Comparison of ENCODE assay signal across 18 cellular contexts in the genomic region with DNA sequence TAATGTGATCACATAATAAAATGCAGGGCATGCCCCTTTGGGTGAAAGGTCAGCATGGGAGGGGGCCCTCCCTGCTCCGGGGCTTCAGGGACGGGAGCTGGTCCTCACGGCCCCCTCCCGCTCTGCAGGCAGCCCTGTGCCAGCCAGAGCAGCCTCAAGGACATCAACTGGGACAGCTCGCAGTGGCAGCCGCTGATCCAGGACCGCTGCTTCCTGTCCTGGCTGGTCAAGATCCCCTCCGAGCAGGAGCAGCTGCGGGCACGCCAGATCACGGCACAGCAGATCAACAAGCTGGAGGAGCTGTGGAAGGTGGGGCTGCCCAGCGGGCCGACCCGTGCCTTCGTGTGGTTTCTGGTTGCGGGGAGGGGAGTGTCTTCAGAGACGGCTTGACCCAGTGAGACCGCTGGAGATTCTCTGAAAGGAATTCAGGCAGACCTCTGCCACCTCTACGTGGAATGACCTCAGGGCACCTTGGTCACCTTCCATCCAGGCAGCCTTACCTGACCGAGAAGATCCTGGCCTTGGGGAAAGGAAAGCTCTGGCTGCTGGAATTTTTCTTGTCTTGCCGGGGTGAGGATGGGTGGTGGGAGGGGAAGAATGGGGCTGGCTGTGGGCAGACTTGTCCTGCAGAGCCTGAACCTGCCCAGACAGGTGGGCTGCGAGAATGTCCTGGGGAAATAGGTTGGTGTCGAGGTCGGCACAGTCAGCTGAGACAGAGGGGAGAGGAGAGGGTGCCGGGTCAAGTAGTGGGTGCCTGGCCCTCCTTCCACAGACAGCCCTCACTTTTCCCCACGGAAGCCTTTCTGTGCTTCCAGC. TPM values are rescaled to one million over a fixed set of nuclear protein-coding genes. Genes with fewer than 3 reads are reported as not detected.
DNase-seq lines count a peak whose midpoint lies in the region; ATAC-seq, FAIRE-seq and TF ChIP-seq lines count a peak whose summit lies in the region.
"Had no signal": no experiment of that assay in that cellular context is flagged by ENCODE, and none has a peak within 500 bp of the region (broad histone marks: within the 10 kb centered on the region; RNA-seq: fewer than 3 reads in every experiment).

No MANE protein-coding gene starts in this region.

- no peak overlapping the region for H3K4me3 ChIP-seq in GM23248
- no peak overlapping the region for H3K4me3 ChIP-seq in kidney (ENCODE audit: low read length in 2 of 2)
- no peak overlapping the region for H3K4me3 ChIP-seq in smooth muscle cell
- H3K4me3 ChIP-seq: right lobe of liver had no signal

- WGBS in GM23248 (ENCODE audit: low coverage in 1 of 2, low lambda C conversion rate in 2 of 2, missing lambda C conversion rate in 2 of 2), 2 experiments, result 89 to 91% methylated on average over 24 to 25 of the region's 26 CpGs
- WGBS in smooth muscle cell (ENCODE audit: low lambda C conversion rate), result 89% methylated on average over 25 of the region's 26 CpGs

- peaks cover 39% of the 10 kb centered on the region for H3K4me1 ChIP-seq in GM23248 (ENCODE audit: insufficient read depth)
- H3K4me1 ChIP-seq in kidney (ENCODE audit: control insufficient read depth in 1 of 2, insufficient read depth in 1 of 2, low read depth in 1 of 2, low read length in 2 of 2), result peaks cover 28 to 37% of the 10 kb centered on the region in 2 donors
- no peaks in the 10 kb centered on the region for H3K4me1 ChIP-seq in smooth muscle cell (ENCODE audit: low read depth)

- no peak for FAIRE-seq in kidney (lab: Jason Lieb, UNC)

- DNase-seq in GM23248, result no peak
- DNase-seq in kidney, result peak; percentile 76
- DNase-seq in smooth muscle cell (lab: John Stamatoyannopoulos, UW; ENCODE audit: unreplicated experiment), result no peak
- no peak for DNase-seq in C1 segment of cervical spinal cord (lab: John Stamatoyannopoulos, UW)
- no peak for DNase-seq in mucosa of gallbladder (ENCODE audit: low spot score)
- DNase-seq: Calu3; cortex of kidney; GF-D8; GOT3; naive B cell; NCI-H1417; NCI-H446 treated with DMSO at 0.1 percent for 48 hours; stimulated activated naive CD8-positive, alpha-beta T cell treated with anti-CD3 and anti-CD28 coated beads, Interleukin-15, amount 100 ng/mL, for 72 hours had no signal

- H3K79me2 ChIP-seq in GM23248 (ENCODE audit: insufficient read depth), result peaks cover 84% of the 10 kb centered on the region
- peaks cover 52% of the 10 kb centered on the region for H3K79me2 ChIP-seq in smooth muscle cell (ENCODE audit: low read depth)

- peaks cover 15% of the 10 kb centered on the region; the same call in 1 of the 2 replicates for H3K36me3 ChIP-seq in GM23248 (ENCODE audit: low read depth)
- peaks cover 27 to 58% of the 10 kb centered on the region in 2 donors for H3K36me3 ChIP-seq in kidney (ENCODE audit: control insufficient read depth in 1 of 2, insufficient read depth in 2 of 2, low read length in 2 of 2)
- H3K36me3 ChIP-seq in smooth muscle cell (ENCODE audit: low read depth), result no peaks in the 10 kb centered on the region

- no peaks in the 10 kb centered on the region for H3K9me3 ChIP-seq in GM23248 (ENCODE audit: low read depth)
- H3K9me3 ChIP-seq in kidney (ENCODE audit: control insufficient read depth in 1 of 2, low read length in 2 of 2), result no peaks in the 10 kb centered on the region
- H3K9me3 ChIP-seq in smooth muscle cell (replicated peaks; ENCODE audit: low read depth), result no peaks in the 10 kb centered on the region

- ATAC-seq in GM18873 (IDR thresholded peaks at IDR 0.05; ENCODE audit: low FRiP score, unreplicated experiment), result no peak
- ATAC-seq in HG03432 (IDR thresholded peaks at IDR 0.05; ENCODE audit: unreplicated experiment), result no peak
- ATAC-seq: right lobe of liver; stimulated activated naive CD8-positive, alpha-beta T cell treated with anti-CD3 and anti-CD28 coated beads, Interleukin-15, amount 100 ng/mL, for 72 hours had no signal

- no peak for TF ChIP-seq CTCF in kidney (IDR thresholded peaks at IDR 0.05; ENCODE audit: borderline replicate concordance, extremely low read depth, insufficient read depth)
- TF ChIP-seq CTCF in smooth muscle cell (IDR thresholded peaks at IDR 0.05; ENCODE audit: borderline replicate concordance, insufficient read depth, poor library complexity, severe bottlenecking), result no peak

- H4K20me1 ChIP-seq in GM23248 (ENCODE audit: insufficient read depth), result peaks cover 4% of the 10 kb centered on the region; the same call in 1 of the 2 replicates
- H4K20me1 ChIP-seq in smooth muscle cell (ENCODE audit: low read depth), result peaks cover 90% of the 10 kb centered on the region

- intact Hi-C loops in kidney (cut with DNase I), result no loop called here

- H3F3A ChIP-seq in GM23248 (ENCODE audit: insufficient read depth) (peaks cover 43% of the 10 kb centered on the region), smooth muscle cell (ENCODE audit: low read depth) (peaks cover 18% of the 10 kb centered on the region)

- peak overlapping the region; percentile 90 for H3K27ac ChIP-seq in GM23248
- H3K27ac ChIP-seq in angular gyrus (ENCODE audit: low read depth, low read length), result peak overlapping the region; percentile 87
- H3K27ac ChIP-seq in kidney (ENCODE audit: low read depth in 2 of 2, low read length in 2 of 2), result no peak overlapping the region
- peak overlapping the region; percentile 59 for H3K27ac ChIP-seq in smooth muscle cell (ENCODE audit: low read depth)

- H3K9me2 ChIP-seq in GM23248 (ENCODE audit: insufficient read depth), result no peaks in the 10 kb centered on the region

- H3K27me3 ChIP-seq in GM23248 (replicated peaks; ENCODE audit: insufficient read depth) (no peaks in the 10 kb centered on the region), smooth muscle cell (ENCODE audit: low read depth) (no peaks in the 10 kb centered on the region)
- H3K27me3 ChIP-seq: right lobe of liver had no signal

- in situ Hi-C loops in GM23248 (cut with MboI), result no loop called here

- no peak overlapping the region for H3K4me2 ChIP-seq in GM23248 (ENCODE audit: unreplicated experiment)
- no peak overlapping the region for H3K4me2 ChIP-seq in smooth muscle cell

- H2AFZ ChIP-seq in GM23248 (no peak overlapping the region), smooth muscle cell (ENCODE audit: low read depth) (no peak overlapping the region)

- H3K9ac ChIP-seq in GM23248 (0 out of 2 replicates have a peak overlapping the region, but pooled peaks have one; percentile 75), kidney (ENCODE audit: low read length in 2 of 2) (no peak overlapping the region), smooth muscle cell (ENCODE audit: low read depth) (no peak overlapping the region)

RNA-seq across cellular contexts. Expression of gene UPF1, which starts 19.0 kb away (rescaled TPM):
- 51.7 and 57.4 TPM in 2 replicates for total RNA-seq in GM23248 (2014; rRNA removed; shearing (Covaris generic))
- polyA plus RNA-seq in GM23248 (2016; fragmentation: Nextera tagmentation; extraction: Ambion mirVana), result 3.5 and 4.3 TPM in 2 replicates
- total RNA-seq in kidney, result 70.1 TPM
- 34.2 TPM for polyA plus RNA-seq in kidney (ENCODE audit: insufficient read depth, low read depth, low replicate concordance)
- total RNA-seq in smooth muscle cell, result 16.2 and 37.8 TPM in 2 replicates
- 25.4 and 30.3 TPM in 2 replicates for polyA plus RNA-seq in smooth muscle cell
- 117 TPM for total RNA-seq in mucosa of gallbladder

RNA-seq across cellular contexts. Expression of gene CERS1, which starts 45.2 kb away (rescaled TPM):
- 0.25 and 0.54 TPM in 2 replicates for total RNA-seq in GM23248 (2014; rRNA removed; shearing (Covaris generic))
- 0.38 and 0.54 TPM in 2 replicates for polyA plus RNA-seq in GM23248 (2016; fragmentation: Nextera tagmentation; extraction: Ambion mirVana)
- total RNA-seq in kidney, result 0.50 TPM
- not detected for polyA plus RNA-seq in kidney (ENCODE audit: insufficient read depth, low read depth, low replicate concordance)
- 0.81 and 2.4 TPM in 2 replicates for total RNA-seq in smooth muscle cell
- polyA plus RNA-seq in smooth muscle cell, result 4.2 TPM in 2 replicates
- total RNA-seq in mucosa of gallbladder, result 1.8 TPM
- total RNA-seq: right lobe of liver had no signal

RNA-seq across cellular contexts. Expression of gene COMP, which starts 59.7 kb away (rescaled TPM):
- total RNA-seq in GM23248 (2014; rRNA removed; shearing (Covaris generic)), result 93.8 and 96.6 TPM in 2 replicates
- 252 and 257 TPM in 2 replicates for polyA plus RNA-seq in GM23248 (2016; fragmentation: Nextera tagmentation; extraction: Ambion mirVana)
- 33.2 TPM for total RNA-seq in kidney
- 1.8 TPM for polyA plus RNA-seq in kidney (ENCODE audit: insufficient read depth, low read depth, low replicate concordance)
- 196 and 236 TPM in 2 replicates for total RNA-seq in smooth muscle cell
- 627 and 901 TPM in 2 replicates for polyA plus RNA-seq in smooth muscle cell
- 2.0 TPM for total RNA-seq in mucosa of gallbladder
- total RNA-seq: Calu3, OCI-LY7 had no signal

Comparison
In these comparisons a context has a peak if more than half of its experiments do, and no peak if none do; other contexts are left out.
1. H3K27ac ChIP-seq: peak in GM23248 (single experiment), angular gyrus (single experiment) and smooth muscle cell (single experiment); none in kidney (0 of 2).
2. RNA of gene COMP, which starts 59.7 kb away (total RNA-seq): 196 to 236 TPM in smooth muscle cell, 93.8 to 96.6 TPM in GM23248 and 33.2 TPM in kidney (single experiment); 2.0 TPM in mucosa of gallbladder (single experiment); every median in the first group is over 10 times any median in the second.